11 cellular contexts compared by ENCODE assay signal in the genomic region with DNA sequence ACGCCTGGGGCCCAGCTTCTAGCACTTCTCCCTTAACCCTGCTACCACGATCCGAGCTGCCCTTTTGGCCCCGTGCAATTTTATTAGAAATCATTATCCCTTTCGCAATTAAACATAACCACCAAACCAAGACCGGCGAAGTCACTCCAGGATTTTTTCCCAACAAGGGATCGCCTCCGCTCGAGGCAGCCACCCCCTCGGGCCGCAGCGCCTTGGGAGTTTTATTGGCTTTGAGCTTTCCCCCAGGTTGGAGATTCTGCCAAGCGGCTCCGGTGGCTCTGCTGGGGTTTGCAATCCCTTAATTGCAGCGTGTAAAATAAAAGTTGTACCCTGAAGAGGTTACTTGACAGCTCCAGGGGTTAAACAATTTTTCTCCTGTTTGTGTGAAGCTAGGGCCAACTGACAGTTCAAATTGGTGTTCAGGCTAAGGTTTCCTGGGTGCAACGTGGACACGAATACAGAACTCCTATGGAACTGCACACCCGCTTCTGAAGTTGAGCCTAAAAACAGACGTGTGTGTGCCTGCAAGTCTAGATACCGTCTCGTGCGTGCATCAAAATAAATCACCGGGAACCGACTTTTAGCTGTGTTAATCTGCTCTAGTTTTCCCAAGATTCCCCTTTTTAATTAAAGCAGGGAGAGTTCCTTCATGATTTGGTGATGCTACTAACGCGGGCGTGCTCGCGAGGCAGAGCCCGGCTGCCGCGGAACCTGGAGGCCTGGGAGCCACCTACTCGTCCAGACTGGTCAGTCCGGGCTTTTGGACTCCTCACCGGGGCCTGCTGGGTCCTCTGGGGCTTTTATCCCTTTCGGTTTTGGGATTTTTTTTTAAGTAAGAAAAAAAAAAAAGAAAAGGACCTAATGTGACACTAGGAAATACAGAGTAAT. TPM values are rescaled to one million over a fixed set of nuclear protein-coding genes. Genes with fewer than 3 reads are reported as not detected.
A peak's percentile ranks its signal among the peaks of the same experiment; 100 is the strongest.
DNase-seq lines count a peak whose midpoint lies in the region; ATAC-seq, FAIRE-seq and TF ChIP-seq lines count a peak whose summit lies in the region.
"Had no signal": no experiment of that assay in that cellular context is flagged by ENCODE, and none has a peak within 500 bp of the region (broad histone marks: within the 10 kb centered on the region; RNA-seq: fewer than 3 reads in every experiment).

No MANE protein-coding gene starts in this region.

- TF ChIP-seq EP300 in HepG2 (IDR thresholded peaks at IDR 0.05; ENCODE audit: low read depth in 2 of 2, low read length in 2 of 2) (no peak), HepG2 (CRISPR knock-in tag; IDR thresholded peaks at IDR 0.05; ENCODE audit: borderline replicate concordance) (no peak)

- H4K8ac ChIP-seq in H9 (replicated peaks; ENCODE audit: insufficient read length, low read depth, low read length) (no peak overlapping the region), mesenchymal stem cell (ENCODE audit: low read length) (no peak overlapping the region)

- H3K18ac ChIP-seq in H9 (ENCODE audit: insufficient read length, low read depth, low read length) = no peak overlapping the region
- no peak overlapping the region for H3K18ac ChIP-seq in mesenchymal stem cell (ENCODE audit: low read depth in 1 of 2, low read length in 2 of 2)

- H3K23ac ChIP-seq in H9 (ENCODE audit: insufficient read length, low read depth, low read length) (no peak overlapping the region), mesenchymal stem cell (ENCODE audit: low read length in 2 of 2) (peak overlapping the region in 1 of 2 experiments; percentile 25)

- ATAC-seq in HG02623 (IDR thresholded peaks at IDR 0.05; ENCODE audit: unreplicated experiment) (no peak), HepG2 (no peak)

- no peaks in the 10 kb centered on the region for H3K9me2 ChIP-seq in OCI-LY7 (ENCODE audit: insufficient read depth, low read length)

- TF ChIP-seq POLR2A in HepG2 (IDR thresholded peaks at IDR 0.05; ENCODE audit: insufficient read depth in 1 of 2, low read depth in 2 of 2, low read length in 2 of 2) = no peak

- H3K56ac ChIP-seq in H9 (ENCODE audit: insufficient read length, low read depth, low read length) = no peak overlapping the region

- DNase-seq in H9 (no peak), mammary epithelial cell (peak; percentile 47), mesenchymal stem cell (no peak), globus pallidus (ENCODE audit: low spot score) (no peak), OCI-LY7 (ENCODE audit: low spot score) (no peak), HepG2 (ENCODE audit: low spot score) (no peak)
- DNase-seq: NCI-H2029 treated with DMSO at 0.1 percent for 48 hours, transverse colon had no signal

- WGBS in H9 (ENCODE audit: extremely low coverage, insufficient read length, low lambda C conversion rate) = no CpG with 5 or more reads among the region's 37 CpGs
- WGBS in mammary epithelial cell (ENCODE audit: low coverage, missing lambda C conversion rate) = 2% methylated on average over 32 of the region's 37 CpGs
- 4% methylated on average over 37 of the region's 37 CpGs for WGBS in mesenchymal stem cell
- WGBS in HepG2 (ENCODE audit: low lambda C conversion rate) = 36% methylated on average over 37 of the region's 37 CpGs

- no peak overlapping the region for H2BK5ac ChIP-seq in H9 (ENCODE audit: insufficient read length, low read length)
- H2BK5ac ChIP-seq in mesenchymal stem cell (ENCODE audit: low read depth, low read length, poor library complexity, severe bottlenecking) = no peak overlapping the region

- H2BK15ac ChIP-seq in H9 (ENCODE audit: low read depth, low read length) = no peak overlapping the region
- no peak overlapping the region for H2BK15ac ChIP-seq in mesenchymal stem cell (ENCODE audit: low read depth, poor library complexity, severe bottlenecking)

- H3K9me3 ChIP-seq in H9 (ENCODE audit: control insufficient read depth, low read depth, low read length) = no peaks in the 10 kb centered on the region
- H3K9me3 ChIP-seq in mammary epithelial cell (replicated peaks; ENCODE audit: insufficient read depth, low read length) = no peaks in the 10 kb centered on the region
- H3K9me3 ChIP-seq in mesenchymal stem cell (ENCODE audit: control insufficient read depth, low read length) = no peaks in the 10 kb centered on the region
- H3K9me3 ChIP-seq in OCI-LY7 (ENCODE audit: low read length) = no peaks in the 10 kb centered on the region
- H3K9me3 ChIP-seq in HepG2 (ENCODE audit: low read length) = no peaks in the 10 kb centered on the region
- H3K9me3 ChIP-seq: transverse colon had no signal

- H2BK12ac ChIP-seq in H9 (ENCODE audit: insufficient read length, low read depth, low read length) (no peak overlapping the region), mesenchymal stem cell (ENCODE audit: low read length in 2 of 2) (no peak overlapping the region)

- TSS peak; percentile 56 for BruUV-seq in mammary epithelial cell (replicated peaks; lab: Mats Ljungman, UMichigan)
- BruUV-seq in OCI-LY7 (replicated peaks; lab: Mats Ljungman, UMichigan) = no TSS peak
- no TSS peak for BruUV-seq in HepG2 (replicated peaks; lab: Mats Ljungman, UMichigan)

- no peak overlapping the region for H3K9ac ChIP-seq in H9 (ENCODE audit: extremely low read depth, insufficient read length, low read length)
- H3K9ac ChIP-seq in mammary epithelial cell (ENCODE audit: insufficient read depth, low read length) = peak overlapping the region; percentile 99
- H3K9ac ChIP-seq in mesenchymal stem cell (ENCODE audit: low read length) = no peak overlapping the region
- no peak overlapping the region for H3K9ac ChIP-seq in HepG2 (ENCODE audit: insufficient read depth, low read depth, low read length)

- no peak overlapping the region for H4K91ac ChIP-seq in H9 (ENCODE audit: insufficient read length, low read depth, low read length)
- no peak overlapping the region for H4K91ac ChIP-seq in mesenchymal stem cell (ENCODE audit: low read length)

- no peak overlapping the region for H4K5ac ChIP-seq in H9 (ENCODE audit: insufficient read length, low read depth, low read length)

- H3K27me3 Mint-ChIP-seq in H9 (ENCODE audit: low read depth) = peaks cover 99% of the 10 kb centered on the region

- peak overlapping the region; percentile 84; the same call in 1 of the 2 replicates for H3K4me3 ChIP-seq in ACC112 (ENCODE audit: low read depth, low read length)
- peak overlapping the region; percentile 53 to 96 (median 84) for H3K4me3 ChIP-seq in mammary epithelial cell (replicated peaks in 1 of 3; ENCODE audit: insufficient read depth in 1 of 3, low read depth in 2 of 3, low read length in 3 of 3)
- H3K4me3 ChIP-seq in mesenchymal stem cell (ENCODE audit: insufficient read depth in 1 of 2, low read depth in 1 of 2, low read length in 2 of 2) = peak overlapping the region in 1 of 2 experiments; percentile 69
- H3K4me3 ChIP-seq in OCI-LY7 (ENCODE audit: low read depth, low read length, poor library complexity, severe bottlenecking) = no peak overlapping the region
- H3K4me3 ChIP-seq in HepG2 (replicated peaks in 1 of 3; ENCODE audit: insufficient read depth in 1 of 3, low read depth in 2 of 3, low read length in 3 of 3) = no peak overlapping the region
- H3K4me3 ChIP-seq: lung had no signal

- peaks cover 16% of the 10 kb centered on the region for H3K23me2 ChIP-seq in H9 (ENCODE audit: insufficient read length, low read depth, low read length, poor library complexity, severe bottlenecking)

- H3K4me3 Mint-ChIP-seq in H9 = peak overlapping the region; percentile 57 to 82

- H2BK20ac ChIP-seq in H9 (ENCODE audit: low read depth, low read length, poor library complexity, severe bottlenecking) = no peak overlapping the region

- intact Hi-C loops in mammary epithelial cell (cut with micrococcal nuclease) = loop anchor here (1.0 to 10.0 kb wide), 8 partner anchors 13 to 1881 kb away; no protein-coding TSS in a partner anchor
- intact Hi-C loops in OCI-LY7 (cut with micrococcal nuclease; ENCODE audit: unreplicated experiment) = no loop called here
- intact Hi-C loops in HepG2 (cut with micrococcal nuclease; ENCODE audit: unreplicated experiment) = no loop called here

- H3K4me1 ChIP-seq in ACC112 (ENCODE audit: control insufficient read depth, insufficient read depth, low read length, unreplicated experiment) (peaks cover 11% of the 10 kb centered on the region), H9 (ENCODE audit: insufficient read depth, low read length) (peaks cover 3% of the 10 kb centered on the region; the same call in 1 of the 2 replicates), mammary epithelial cell (ENCODE audit: insufficient read depth, low read length) (peaks cover 23% of the 10 kb centered on the region), mesenchymal stem cell (ENCODE audit: control insufficient read depth, insufficient read depth, low read depth, low read length) (peaks cover 57% of the 10 kb centered on the region), OCI-LY7 (ENCODE audit: insufficient read depth, low read length, poor library complexity, severe bottlenecking) (peaks cover 9% of the 10 kb centered on the region), HepG2 (ENCODE audit: insufficient read depth, low read length) (no peaks in the 10 kb centered on the region)

- H3K27me3 ChIP-seq in ACC112 (ENCODE audit: insufficient read depth, low read length) (peaks cover 95% of the 10 kb centered on the region), H9 (ENCODE audit: insufficient read depth, low read length) (peaks cover 80% of the 10 kb centered on the region), mammary epithelial cell (ENCODE audit: insufficient read depth, low read length) (no peaks in the 10 kb centered on the region), mesenchymal stem cell (ENCODE audit: control insufficient read depth in 1 of 2, insufficient read depth in 1 of 2, low read length in 2 of 2) (peaks cover 93 to 96% of the 10 kb centered on the region in 2 experiments), HepG2 (ENCODE audit: control insufficient read depth in 1 of 2, insufficient read depth in 2 of 2, low read length in 2 of 2) (peaks cover 23 to 97% of the 10 kb centered on the region in 2 experiments)

- no peak for TF ChIP-seq CTCF in H9 (conservative IDR thresholded peaks at IDR 0.05)
- TF ChIP-seq CTCF in mammary epithelial cell (conservative IDR thresholded peaks at IDR 0.05 in 1 of 2, IDR thresholded peaks at IDR 0.05 in 1 of 2; ENCODE audit: extremely low read depth in 1 of 2, insufficient read depth in 1 of 2, low read depth in 1 of 2, low read length in 2 of 2) = no peak
- TF ChIP-seq CTCF in OCI-LY7 (conservative IDR thresholded peaks at IDR 0.05; ENCODE audit: low read length) = no peak
- TF ChIP-seq CTCF in HepG2 (CRISPR knock-in tag; IDR thresholded peaks at IDR 0.05) = no peak

- H3K4me2 ChIP-seq in H9 (ENCODE audit: insufficient read depth, insufficient read length, low read length) (peak overlapping the region; percentile 42), mammary epithelial cell (ENCODE audit: insufficient read depth, low read depth, low read length) (peak overlapping the region; percentile 100), mesenchymal stem cell (ENCODE audit: low read length, poor library complexity, severe bottlenecking) (peak overlapping the region; percentile 97), OCI-LY7 (ENCODE audit: low read length) (no peak overlapping the region), HepG2 (ENCODE audit: low read depth, low read length) (no peak overlapping the region)

- no peak overlapping the region for H3T11ph ChIP-seq in H9 (ENCODE audit: low read length)

- H4K20me1 ChIP-seq in H9 (ENCODE audit: control insufficient read depth, insufficient read depth, insufficient read length) (no peaks in the 10 kb centered on the region), mammary epithelial cell (ENCODE audit: insufficient read depth, low read length) (no peaks in the 10 kb centered on the region), OCI-LY7 (ENCODE audit: insufficient read depth, low read length) (no peaks in the 10 kb centered on the region), HepG2 (ENCODE audit: insufficient read depth, low read length) (no peaks in the 10 kb centered on the region; the same call in 1 of the 2 replicates)

- H3K36me3 ChIP-seq in ACC112 (ENCODE audit: insufficient read depth, low read length) (no peaks in the 10 kb centered on the region), mammary epithelial cell (ENCODE audit: insufficient read depth, low read length) (no peaks in the 10 kb centered on the region), mesenchymal stem cell (ENCODE audit: control insufficient read depth in 1 of 2, insufficient read depth in 2 of 2, low read depth in 1 of 2, low read length in 2 of 2) (peaks cover 0 to 2% of the 10 kb centered on the region in 2 experiments), OCI-LY7 (ENCODE audit: insufficient read depth, low read length) (no peaks in the 10 kb centered on the region), HepG2 (replicated peaks in 1 of 2; ENCODE audit: control insufficient read depth in 1 of 2, insufficient read depth in 2 of 2, low read length in 2 of 2) (no peaks in the 10 kb centered on the region)
- H3K36me3 ChIP-seq: transverse colon had no signal

- H3K4me1 Mint-ChIP-seq in H9 = peaks cover 57 to 80% of the 10 kb centered on the region in 2 experiments

- dilution Hi-C loops in mammary epithelial cell (cut with HindIII; ENCODE audit: low sequenced_read_pairs) = no loop called here

- no peak for FAIRE-seq in HepG2 (lab: Jason Lieb, UNC)

- H3K79me1 ChIP-seq in H9 (ENCODE audit: insufficient read depth, low read depth, low read length, poor library complexity, severe bottlenecking) = no peaks in the 10 kb centered on the region
- H3K79me1 ChIP-seq in mesenchymal stem cell (replicated peaks; ENCODE audit: low read length, poor library complexity, severe bottlenecking) = no peaks in the 10 kb centered on the region

- H3K14ac ChIP-seq in H9 (ENCODE audit: insufficient read depth, low read length) (no peak overlapping the region), mesenchymal stem cell (ENCODE audit: low read length in 2 of 2) (peak overlapping the region in 1 of 2 experiments; percentile 22)

- in situ Hi-C loops in mammary epithelial cell (cut with MboI; ENCODE audit: low sequenced_read_pairs in 2 of 2) = loop anchor here (10.0 to 25.0 kb wide), 4 partner anchors 331 to 1979 kb away; partner anchors contain the start of gene SLC35B3 (in 1 of the 2)
- in situ Hi-C loops in HepG2 (cut with HindIII; ENCODE audit: extremely low pct_ligation_motif_present, low pct_unique_long_range_greater_than_20kb) = no loop called here

- CTCF ChIA-PET in mammary epithelial cell (lab: Charles Lee; ENCODE audit: low non-redundant PET) (interaction anchor here (0.5 to 1.0 kb wide), 12 partner anchors 11 to 1911 kb away, joined by 3 to 18 read pairs (median 4); no protein-coding TSS in a partner anchor), OCI-LY7 (lab: Charles Lee; ENCODE audit: unreplicated experiment) (no interaction called here), HepG2 (lab: Yijun Ruan, JAX; ENCODE audit: low intra/inter-chr PET ratio, low total read pairs) (no interaction called here)

- no peak overlapping the region for H2BK120ac ChIP-seq in H9 (ENCODE audit: low read depth, low read length, poor library complexity, severe bottlenecking)
- no peak overlapping the region for H2BK120ac ChIP-seq in mesenchymal stem cell (ENCODE audit: low read depth, low read length)

- H3K79me2 ChIP-seq in ACC112 (ENCODE audit: control insufficient read depth, insufficient read depth, low read length, unreplicated experiment) (no peaks in the 10 kb centered on the region), H9 (ENCODE audit: insufficient read depth, low read length) (no peaks in the 10 kb centered on the region), mammary epithelial cell (ENCODE audit: insufficient read depth, low read length) (peaks cover 85% of the 10 kb centered on the region), OCI-LY7 (ENCODE audit: insufficient read depth, low read depth, low read length) (no peaks in the 10 kb centered on the region), HepG2 (ENCODE audit: insufficient read depth, low read length) (no peaks in the 10 kb centered on the region)

- H2AK5ac ChIP-seq in H9 (ENCODE audit: insufficient read length, low read length) (no peak overlapping the region), mesenchymal stem cell (ENCODE audit: low read length, severe bottlenecking) (no peak overlapping the region)

- POLR2A ChIA-PET in OCI-LY7 (lab: Charles Lee) = interaction anchor here (1.2 kb wide), 1 partner anchor 191 kb away, joined by 3 read pairs; no protein-coding TSS in a partner anchor
- POLR2A ChIA-PET in HepG2 (lab: Yijun Ruan, JAX) = no interaction called here

- H3K4ac ChIP-seq in H9 (ENCODE audit: low read depth, low read length) (no peak overlapping the region), mesenchymal stem cell (ENCODE audit: low read depth in 1 of 2, low read length in 2 of 2) (no peak overlapping the region)

- H3K36me3 Mint-ChIP-seq in H9 (ENCODE audit: insufficient read depth in 1 of 3, low read depth in 3 of 3) = peaks cover 0 to 4% (median 0%) of the 10 kb centered on the region in 3 experiments; a peak in 1 of 7 replicates

- H3K27ac ChIP-seq in ACC112 (ENCODE audit: low read depth, low read length) = no peak overlapping the region
- H3K27ac ChIP-seq in H9 (ENCODE audit: insufficient read length, low read depth, low read length) = no peak overlapping the region
- H3K27ac ChIP-seq in mammary epithelial cell (ENCODE audit: insufficient read depth, low read depth, low read length) = peak overlapping the region; percentile 99
- no peak overlapping the region for H3K27ac ChIP-seq in mesenchymal stem cell (ENCODE audit: low read length, poor library complexity, severe bottlenecking)
- H3K27ac ChIP-seq in OCI-LY7 (ENCODE audit: low read depth, low read length, poor library complexity, severe bottlenecking) = no peak overlapping the region
- no peak overlapping the region for H3K27ac ChIP-seq in HepG2 (ENCODE audit: extremely low read length, insufficient read depth, low read length)
- H3K27ac ChIP-seq: transverse colon had no signal

- H2AFZ ChIP-seq in ACC112 (ENCODE audit: low read length, unreplicated experiment) = no peak overlapping the region
- no peak overlapping the region for H2AFZ ChIP-seq in H9 (ENCODE audit: low read length)
- no peak overlapping the region for H2AFZ ChIP-seq in mammary epithelial cell (ENCODE audit: low read depth, low read length)
- no peak overlapping the region for H2AFZ ChIP-seq in mesenchymal stem cell (ENCODE audit: low read depth, low read length)
- H2AFZ ChIP-seq in OCI-LY7 (ENCODE audit: low read length) = no peak overlapping the region
- no peak overlapping the region for H2AFZ ChIP-seq in HepG2 (ENCODE audit: low read length)

- peaks cover 5 to 7% of the 10 kb centered on the region in 2 experiments; a peak in 4 of 5 replicates for H3K9me3 Mint-ChIP-seq in H9

- no peak overlapping the region for H3K27ac Mint-ChIP-seq in H9

- TF ChIP-seq RAD21 in HepG2 (CRISPR knock-in tag; IDR thresholded peaks at IDR 0.05) = no peak

RNA-seq across cellular contexts. Expression of gene TFAP2A, which starts 1.0 kb away (rescaled TPM):
- total RNA-seq in H9 (2021) (1.6 and 2.6 TPM in 2 replicates), mammary epithelial cell (100 to 1,000 TPM in 1 of 2 donors, 10 to 100 TPM in 1; 15.7 to 112 TPM), OCI-LY7 (2022) (2.5 and 3.3 TPM in 2 replicates), HepG2 (2016; rRNA removed; fragmentation: Illumina TruSeq; extraction: Trizol) (not detected in 2 replicates)
- polyA plus RNA-seq in mammary epithelial cell (18.8 TPM), HepG2 (2011; rRNA removed) (not detected in 2 replicates)
- polyA minus RNA-seq in mammary epithelial cell = 31.8 TPM
- 0.17 TPM for polyA plus RNA-seq in mesenchymal stem cell (2013, experiment 1 of 2)
- polyA plus RNA-seq in mesenchymal stem cell (2013, experiment 2 of 2) = 0.21 TPM
- total RNA-seq in OCI-LY7 (2014; rRNA removed; shearing (Covaris generic)) = 0.36 and 2.0 TPM in 2 replicates
- not detected in 2 replicates for total RNA-seq in HepG2 (2016; cell fraction: cytosol; rRNA removed; fragmentation: Illumina TruSeq; extraction: Trizol; ENCODE audit: low read depth)
- not detected in 2 replicates for total RNA-seq in HepG2 (2016; cell fraction: insoluble cytoplasmic fraction; rRNA removed; fragmentation: Illumina TruSeq; extraction: Trizol)
- total RNA-seq in HepG2 (2016; cell fraction: membrane; rRNA removed; fragmentation: Illumina TruSeq; extraction: Trizol) = not detected in 2 replicates
- total RNA-seq in HepG2 (2016; cell fraction: nucleus; rRNA removed; fragmentation: Illumina TruSeq; extraction: Trizol) = not detected in 2 replicates
- polyA plus RNA-seq in HepG2 (2011; cell fraction: cytosol; rRNA removed) = 0.04 and 0.09 TPM in 2 replicates
- not detected in 2 replicates for polyA plus RNA-seq in HepG2 (2011; cell fraction: nucleus; rRNA removed)
- not detected in 2 replicates for polyA plus RNA-seq in HepG2 (2012)
- not detected in 2 replicates for polyA plus RNA-seq in HepG2 (2016; cell fraction: cytosol; fragmentation: Illumina TruSeq; extraction: Trizol; ENCODE audit: low read depth)
- polyA plus RNA-seq in HepG2 (2016; cell fraction: insoluble cytoplasmic fraction; fragmentation: Illumina TruSeq; extraction: Trizol; ENCODE audit: low read depth) = not detected in 2 replicates
- not detected in 2 replicates for polyA plus RNA-seq in HepG2 (2016; cell fraction: membrane; fragmentation: Illumina TruSeq; extraction: Trizol; ENCODE audit: low read depth)
- polyA plus RNA-seq in HepG2 (2016; cell fraction: nucleus; fragmentation: Illumina TruSeq; extraction: Trizol; ENCODE audit: insufficient read depth, low read depth) = not detected in 2 replicates
- polyA minus RNA-seq in HepG2 (2011; rRNA and poly(A)+ RNA removed; ENCODE audit: low replicate concordance) = 48.3 TPM in 1 of 2 replicates, not detected in the other
- polyA minus RNA-seq in HepG2 (2011; cell fraction: cytosol; rRNA and poly(A)+ RNA removed) = 0.99 and 2.1 TPM in 2 replicates
- 0.25 and 1.2 TPM in 2 replicates for polyA minus RNA-seq in HepG2 (2011; cell fraction: nucleus; rRNA and poly(A)+ RNA removed)
- total RNA-seq: transverse colon had no signal

Comparison
In these comparisons a context has a peak if more than half of its experiments do, and no peak if none do; other contexts are left out.
1. H3K4me3 ChIP-seq: peak in ACC112 (single experiment) and mammary epithelial cell (3 of 3); none in OCI-LY7 (single experiment) and HepG2 (0 of 3).
2. H3K4me2 ChIP-seq: peak in H9 (single experiment), mammary epithelial cell (single experiment) and mesenchymal stem cell (single experiment); none in OCI-LY7 (single experiment) and HepG2 (single experiment).